8 cellular contexts compared by ENCODE assay signal in the genomic region with DNA sequence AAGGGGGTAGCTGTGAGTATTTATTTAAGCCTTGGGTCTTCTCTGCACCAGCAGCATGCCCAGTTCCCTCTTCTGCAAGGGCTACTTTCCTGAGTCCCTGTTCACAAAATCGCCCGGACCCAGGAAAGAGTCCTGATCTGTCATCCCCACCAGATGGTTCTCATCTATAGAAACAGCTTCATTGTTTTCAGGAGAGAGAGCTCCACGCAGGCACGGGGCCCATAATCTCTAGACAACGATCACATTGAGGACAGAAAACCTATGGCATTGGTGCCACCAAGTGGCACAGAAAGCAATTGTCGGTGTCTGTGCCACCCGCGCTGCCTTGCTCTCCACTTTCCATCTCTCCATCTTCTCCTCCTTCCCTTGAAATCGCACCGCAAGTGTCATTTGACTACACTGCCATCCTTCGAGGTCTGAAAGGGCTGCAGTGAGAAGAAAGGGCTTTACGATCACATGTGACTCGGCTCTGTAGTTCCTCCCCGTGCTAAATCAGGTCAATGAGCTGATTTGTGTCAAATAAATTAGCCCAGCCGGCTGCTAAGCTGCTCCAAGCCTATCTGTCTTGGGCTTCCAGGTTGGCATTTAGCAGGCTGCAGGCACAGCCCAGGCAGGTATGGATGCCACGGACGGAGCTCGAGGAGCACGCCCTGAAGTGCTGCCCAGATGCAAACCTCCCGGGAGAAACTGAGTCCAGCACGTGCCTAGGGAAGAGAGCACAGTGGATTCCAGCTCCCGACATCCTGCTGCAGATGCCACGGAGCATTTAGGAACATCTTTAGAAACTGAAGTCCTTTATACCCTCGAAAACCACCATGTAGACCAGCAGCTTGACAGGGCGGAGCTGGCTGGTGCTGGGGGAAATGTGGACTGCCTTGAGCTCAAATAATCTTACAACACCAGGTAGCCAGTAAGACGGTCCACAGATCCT. TPM values are rescaled to one million over a fixed set of nuclear protein-coding genes. Genes with fewer than 3 reads are reported as not detected.
DNase-seq lines count a peak whose midpoint lies in the region; ATAC-seq and TF ChIP-seq lines count a peak whose summit lies in the region.

No MANE protein-coding gene starts in this region.

- H3K4me1 ChIP-seq in thoracic aorta (ENCODE audit: control insufficient read depth in 1 of 2, low read depth in 2 of 2), result peaks cover 0 to 9% of the 10 kb centered on the region in 2 donors

- no peaks in the 10 kb centered on the region for H3K27me3 ChIP-seq in thoracic aorta (replicated peaks; ENCODE audit: insufficient read depth)

- H3K27ac ChIP-seq in thoracic aorta, result no peak overlapping the region

- DNase-seq in DMS 273 treated with DMSO at 0.1 percent for 48 hours (lab: John Stamatoyannopoulos, UW), result peak; percentile 13
- DNase-seq in HUDEP-2 (lab: John Stamatoyannopoulos, UW; ENCODE audit: unreplicated experiment in 76 of 76), result peak in 44 of 76 experiments; percentile 3 to 53 (median 24)
- peak; percentile 41 to 70 for DNase-seq in NOMO-1 (lab: John Stamatoyannopoulos, UW; ENCODE audit: unreplicated experiment in 2 of 2)
- peak; percentile 28 for DNase-seq in activated T-cell treated with anti-CD3 and anti-CD28 coated beads for 4 hours
- no peak for DNase-seq in epithelial cell of proximal tubule (ENCODE audit: low read depth)
- no peak for DNase-seq in natural killer cell treated with Interleukin-12 subunit alpha and Interleukin-12 subunit beta and Interleukin-15 and Interleukin-18, amount 100 ng/mL, for 72 hours (ENCODE audit: low spot score)
- DNase-seq in thoracic aorta (ENCODE audit: low spot score), result no peak

- no peak overlapping the region for H3K27ac Mint-ChIP-seq in natural killer cell treated with Interleukin-12 subunit alpha and Interleukin-12 subunit beta and Interleukin-15 and Interleukin-18, amount 100 ng/mL, for 72 hours

- no peaks in the 10 kb centered on the region for H3K36me3 Mint-ChIP-seq in natural killer cell treated with Interleukin-12 subunit alpha and Interleukin-12 subunit beta and Interleukin-15 and Interleukin-18, amount 100 ng/mL, for 72 hours

- ATAC-seq in natural killer cell treated with Interleukin-12 subunit alpha and Interleukin-12 subunit beta and Interleukin-15 and Interleukin-18, amount 100 ng/mL, for 72 hours, result peak; percentile 46 to 60
- peak; percentile 67 for ATAC-seq in thoracic aorta (ENCODE audit: insufficient number of reproducible peaks, low FRiP score, low read depth)
- no peak for ATAC-seq in HG02571 (IDR thresholded peaks at IDR 0.05; ENCODE audit: unreplicated experiment)

- H3K4me3 Mint-ChIP-seq in natural killer cell treated with Interleukin-12 subunit alpha and Interleukin-12 subunit beta and Interleukin-15 and Interleukin-18, amount 100 ng/mL, for 72 hours, result no peak overlapping the region

- H3K9me3 Mint-ChIP-seq in natural killer cell treated with Interleukin-12 subunit alpha and Interleukin-12 subunit beta and Interleukin-15 and Interleukin-18, amount 100 ng/mL, for 72 hours, result no peaks in the 10 kb centered on the region

- no peaks in the 10 kb centered on the region for H3K9me3 ChIP-seq in thoracic aorta

- H3K4me1 Mint-ChIP-seq in natural killer cell treated with Interleukin-12 subunit alpha and Interleukin-12 subunit beta and Interleukin-15 and Interleukin-18, amount 100 ng/mL, for 72 hours (ENCODE audit: low read depth in 2 of 2), result peaks cover 9% of the 10 kb centered on the region in 2 donors

- TF ChIP-seq CTCF in epithelial cell of proximal tubule (conservative IDR thresholded peaks at IDR 0.05; ENCODE audit: low read depth, low read length) (peak; percentile 63), thoracic aorta (IDR thresholded peaks at IDR 0.05) (peak; percentile 72)

- no peaks in the 10 kb centered on the region for H3K36me3 ChIP-seq in thoracic aorta

- peaks cover 12 to 16% of the 10 kb centered on the region in 2 donors for H3K27me3 Mint-ChIP-seq in natural killer cell treated with Interleukin-12 subunit alpha and Interleukin-12 subunit beta and Interleukin-15 and Interleukin-18, amount 100 ng/mL, for 72 hours

- H3K4me3 ChIP-seq in epithelial cell of proximal tubule (ENCODE audit: low read depth, low read length), result peak overlapping the region; percentile 17
- H3K4me3 ChIP-seq in thoracic aorta, result peak overlapping the region; percentile 38

RNA-seq across cellular contexts. Expression of a gene that starts 28.8 kb away (rescaled TPM):
- total RNA-seq in epithelial cell of proximal tubule (32.6 and 49.9 TPM in 2 replicates), thoracic aorta (10 to 100 TPM; 13.4 to 36.8 TPM)
- total RNA-seq in natural killer cell treated with Interleukin-12 subunit alpha and Interleukin-12 subunit beta and Interleukin-15 and Interleukin-18, amount 100 ng/mL, for 72 hours, result 10 to 100 TPM; 45.8 to 49.7 TPM

RNA-seq across cellular contexts. Expression of a gene that starts 29.0 kb away (rescaled TPM):
- total RNA-seq in epithelial cell of proximal tubule (4.3 and 10.5 TPM in 2 replicates), thoracic aorta (1 to 10 TPM; 1.1 to 1.5 TPM)
- total RNA-seq in natural killer cell treated with Interleukin-12 subunit alpha and Interleukin-12 subunit beta and Interleukin-15 and Interleukin-18, amount 100 ng/mL, for 72 hours, result 10 to 100 TPM; 17.2 to 18.3 TPM

Comparison
In these comparisons a context has a peak if more than half of its experiments do, and no peak if none do; other contexts are left out.
1. DNase-seq: peak in DMS 273 treated with DMSO at 0.1 percent for 48 hours (single experiment), HUDEP-2 (44 of 76), NOMO-1 (2 of 2) and activated T-cell treated with anti-CD3 and anti-CD28 coated beads for 4 hours (single experiment); none in epithelial cell of proximal tubule (single experiment), natural killer cell treated with Interleukin-12 subunit alpha and Interleukin-12 subunit beta and Interleukin-15 and Interleukin-18, amount 100 ng/mL, for 72 hours (single experiment) and thoracic aorta (single experiment).